Comparison of ENCODE assay signal across 8 cellular contexts in the genomic region with DNA sequence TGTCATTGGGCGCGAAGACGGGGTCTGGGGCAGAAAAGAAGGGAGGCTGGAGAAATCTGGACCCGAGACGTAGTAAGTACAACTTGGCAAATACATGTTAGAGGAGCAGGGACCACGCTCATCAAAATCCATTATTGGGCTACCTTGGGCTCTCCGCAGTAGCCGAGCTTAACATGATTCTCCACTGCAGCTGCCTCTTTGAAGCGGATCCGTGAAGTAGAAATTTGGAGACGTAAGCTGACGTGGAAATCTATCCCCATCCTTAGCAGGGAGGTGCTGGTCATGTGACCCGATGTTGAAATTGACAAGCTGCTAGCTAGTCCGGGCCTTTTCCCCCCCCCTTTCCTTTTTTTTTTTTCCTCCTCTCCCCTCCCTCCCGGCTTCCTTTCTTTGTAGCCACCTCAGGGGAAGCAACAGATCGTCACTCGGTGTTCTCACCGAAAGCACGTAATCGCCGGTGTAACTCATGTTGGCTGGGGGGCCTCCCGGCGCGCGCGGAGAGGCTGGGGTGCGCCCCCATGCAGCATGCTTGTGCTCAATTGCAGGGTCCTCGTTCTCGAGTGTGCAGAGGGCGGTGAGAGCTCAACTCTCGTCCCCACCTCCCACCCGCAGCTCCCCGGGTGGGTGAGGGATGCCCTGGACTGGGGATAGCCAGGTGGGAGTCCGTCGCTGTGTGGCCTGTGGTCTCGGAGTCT. TPM values are rescaled to one million over a fixed set of nuclear protein-coding genes. Genes with fewer than 3 reads are reported as not detected.
DNase-seq lines count a peak whose midpoint lies in the region; ATAC-seq, FAIRE-seq and TF ChIP-seq lines count a peak whose summit lies in the region.

A gene (minus strand): TSS at position 220 of the 695 bp plus-strand sequence. CDS start 88 bp downstream, at position 132.

- DNase-seq in AG04450 (ENCODE audit: low read depth, low spot score) (no peak), GM06990 (ENCODE audit: extremely low read depth, insufficient read length) (no peak), T-helper 17 cell (no peak), foreskin fibroblast (peak; percentile 97 to 98), small intestine (no peak), NCI-H2227 (lab: John Stamatoyannopoulos, UW; ENCODE audit: unreplicated experiment) (no peak), Karpas-422 (no peak)

- H2AFZ ChIP-seq in Karpas-422 (ENCODE audit: low read length): no peak within 1 kb of the TSS

- H3K9me2 ChIP-seq in Karpas-422 (replicated peaks; ENCODE audit: insufficient read depth, low read length): no peaks in the 10 kb centered on the region

- H3K27me3 ChIP-seq in AG04450 (ENCODE audit: control insufficient read depth, insufficient read depth, low read length) (peaks cover 95% of the 10 kb centered on the region), GM06990 (replicated peaks; ENCODE audit: control insufficient read depth, insufficient read depth, low read length) (peaks cover 11% of the 10 kb centered on the region), small intestine (ENCODE audit: control insufficient read depth in 2 of 2, insufficient read depth in 2 of 2, low read length in 2 of 2) (peaks cover 14 to 85% of the 10 kb centered on the region in 2 donors), Karpas-422 (ENCODE audit: low read length) (no peaks in the 10 kb centered on the region)

- H3K4me2 ChIP-seq in Karpas-422 (ENCODE audit: low read depth, low read length, poor library complexity, severe bottlenecking): no peak within 1 kb of the TSS

- no peak within 1 kb of the TSS for H3K9ac ChIP-seq in Karpas-422 (ENCODE audit: low read length)

- no peak for ATAC-seq in T-helper 17 cell
- ATAC-seq in GM19324 (IDR thresholded peaks at IDR 0.05; ENCODE audit: low FRiP score, unreplicated experiment): no peak

- H3K4me3 ChIP-seq in AG04450 (ENCODE audit: low read depth, low read length) (peak within 1 kb of the TSS; percentile 36), GM06990 (replicated peaks; ENCODE audit: low read depth, low read length) (peak within 1 kb of the TSS; percentile 43), foreskin fibroblast (ENCODE audit: low read depth in 1 of 2, low read length in 2 of 2) (peak within 1 kb of the TSS; percentile 59 to 93), small intestine (ENCODE audit: low read depth in 1 of 2, low read length in 2 of 2) (peak within 1 kb of the TSS; percentile 50 to 70), Karpas-422 (ENCODE audit: low read length) (no peak within 1 kb of the TSS)

- no peak within 1 kb of the TSS for H3K27ac ChIP-seq in AG04450 (ENCODE audit: low read depth, low read length)
- H3K27ac ChIP-seq in small intestine (ENCODE audit: low read depth in 1 of 2, low read length in 1 of 2): no peak within 1 kb of the TSS
- H3K27ac ChIP-seq in Karpas-422 (ENCODE audit: low read length): no peak within 1 kb of the TSS

- peaks cover 33% of the 10 kb centered on the region for H3K4me1 Mint-ChIP-seq in T-helper 17 cell

- H3K4me1 ChIP-seq in small intestine (ENCODE audit: control insufficient read depth in 2 of 2, insufficient read depth in 1 of 2, low read depth in 1 of 2, low read length in 1 of 2): peaks cover 2 to 4% of the 10 kb centered on the region in 2 donors
- no peaks in the 10 kb centered on the region for H3K4me1 ChIP-seq in Karpas-422 (ENCODE audit: low read length)

- H4K20me1 ChIP-seq in Karpas-422 (ENCODE audit: insufficient read depth, low read depth, low read length): no peaks in the 10 kb centered on the region

- H3K27ac Mint-ChIP-seq in T-helper 17 cell: peak within 1 kb of the TSS; percentile 73

- peak within 1 kb of the TSS; percentile 85 for H3K4me3 Mint-ChIP-seq in T-helper 17 cell

- WGBS in small intestine, 3 donors: 6 to 11% (median 11%) methylated on average over 36 of the region's 36 CpGs

- H3K36me3 ChIP-seq in GM06990 (ENCODE audit: control insufficient read depth, insufficient read depth, low read length) (no peaks in the 10 kb centered on the region), small intestine (ENCODE audit: control insufficient read depth in 2 of 2, insufficient read depth in 2 of 2, low read length in 2 of 2) (no peaks in the 10 kb centered on the region), Karpas-422 (ENCODE audit: insufficient read depth, low read length) (no peaks in the 10 kb centered on the region)

- H3K36me3 Mint-ChIP-seq in T-helper 17 cell (ENCODE audit: low read depth): peaks cover 4% of the 10 kb centered on the region

- no peak for FAIRE-seq in small intestine (lab: Jason Lieb, UNC)

- POLR2A ChIA-PET in AG04450 (lab: Yijun Ruan, JAX): no interaction called here

- H3K9me3 ChIP-seq in AG04450 (ENCODE audit: control insufficient read depth, insufficient read depth, low read length): peaks cover 23% of the 10 kb centered on the region; the same call in 1 of the 2 replicates
- H3K9me3 ChIP-seq in T-helper 17 cell (ENCODE audit: control insufficient read depth, low read length, poor library complexity, severe bottlenecking): peaks cover 3% of the 10 kb centered on the region
- no peaks in the 10 kb centered on the region for H3K9me3 ChIP-seq in small intestine (ENCODE audit: control insufficient read depth, low read depth)
- no peaks in the 10 kb centered on the region for H3K9me3 ChIP-seq in Karpas-422 (ENCODE audit: low read length)

- TF ChIP-seq CTCF in AG04450 (IDR thresholded peaks at IDR 0.05; ENCODE audit: low read depth, low read length) (no peak), GM06990 (IDR thresholded peaks at IDR 0.05; ENCODE audit: insufficient read depth, low read length, poor library complexity, severe bottlenecking) (no peak), foreskin fibroblast (IDR thresholded peaks at IDR 0.05; ENCODE audit: low read depth, low read length) (no peak)

- H3K27me3 Mint-ChIP-seq in T-helper 17 cell: peaks cover 77% of the 10 kb centered on the region

- CTCF ChIA-PET in AG04450 (lab: Charles Lee): interaction anchor here (1.0 to 1.7 kb wide), 3 partner anchors 25 to 1292 kb away, joined by 3 to 5 read pairs (median 4); no protein-coding TSS in a partner anchor

- H3K79me2 ChIP-seq in Karpas-422 (ENCODE audit: low read length): no peaks in the 10 kb centered on the region

RNA-seq across cellular contexts. Expression of the gene that starts here (rescaled TPM):
- polyA plus RNA-seq in AG04450 (2011; rRNA removed) (0.04 and 0.14 TPM in 2 replicates), small intestine (not detected)
- 0.09 and 0.17 TPM in 2 replicates for polyA minus RNA-seq in AG04450 (2011; rRNA and poly(A)+ RNA removed)
- not detected for total RNA-seq in T-helper 17 cell
- not detected in 2 replicates for total RNA-seq in Karpas-422 (2014; rRNA removed; shearing (Covaris generic); ENCODE audit: low replicate concordance)

Comparison
In these comparisons a context has a peak if more than half of its experiments do, and no peak if none do; other contexts are left out.
1. DNase-seq: peak in foreskin fibroblast (2 of 2); none in AG04450 (single experiment), GM06990 (single experiment), T-helper 17 cell (0 of 3), small intestine (single experiment), NCI-H2227 (single experiment) and Karpas-422 (single experiment).